ENCODE assay signal across 1 cellular context in genomic region chr6:49645139-49645538, GRCh38.
TF ChIP-seq lines count a peak whose summit lies in the region.

No MANE protein-coding gene starts in this region.

TF ChIP-seq in K562, 482 proteins besides CTCF, POLR2A, EP300 and RAD21 (continued from another document and continues in another):
- TF ChIP-seq ZNF197 (CRISPR knock-in tag; IDR thresholded peaks at IDR 0.05; ENCODE audit: low read depth): no peak
- TF ChIP-seq MEIS2 (IDR thresholded peaks at IDR 0.05; ENCODE audit: partially characterized antibody): no peak
- no peak for TF ChIP-seq COPS2 (conservative IDR thresholded peaks at IDR 0.05)
- TF ChIP-seq, protein P1, sequence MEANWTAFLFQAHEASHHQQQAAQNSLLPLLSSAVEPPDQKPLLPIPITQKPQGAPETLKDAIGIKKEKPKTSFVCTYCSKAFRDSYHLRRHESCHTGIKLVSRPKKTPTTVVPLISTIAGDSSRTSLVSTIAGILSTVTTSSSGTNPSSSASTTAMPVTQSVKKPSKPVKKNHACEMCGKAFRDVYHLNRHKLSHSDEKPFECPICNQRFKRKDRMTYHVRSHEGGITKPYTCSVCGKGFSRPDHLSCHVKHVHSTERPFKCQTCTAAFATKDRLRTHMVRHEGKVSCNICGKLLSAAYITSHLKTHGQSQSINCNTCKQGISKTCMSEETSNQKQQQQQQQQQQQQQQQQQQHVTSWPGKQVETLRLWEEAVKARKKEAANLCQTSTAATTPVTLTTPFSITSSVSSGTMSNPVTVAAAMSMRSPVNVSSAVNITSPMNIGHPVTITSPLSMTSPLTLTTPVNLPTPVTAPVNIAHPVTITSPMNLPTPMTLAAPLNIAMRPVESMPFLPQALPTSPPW (CRISPR knock-in tag; IDR thresholded peaks at IDR 0.05): no peak
- TF ChIP-seq EHMT2 (IDR thresholded peaks at IDR 0.05): no peak
- TF ChIP-seq DIDO1 (tag; IDR thresholded peaks at IDR 0.05; ENCODE audit: low read depth): no peak
- TF ChIP-seq WHSC1 (IDR thresholded peaks at IDR 0.05; ENCODE audit: low read length): no peak
- no peak for TF ChIP-seq CCNT2 (IDR thresholded peaks at IDR 0.05; ENCODE audit: borderline replicate concordance, extremely low read depth, insufficient read length, low read depth, low read length)
- no peak for TF ChIP-seq POLR3G (IDR thresholded peaks at IDR 0.05; ENCODE audit: extremely low read depth, insufficient read length, insufficient replicate concordance)
- TF ChIP-seq SMARCA4 (IDR thresholded peaks at IDR 0.05): no peak
- TF ChIP-seq, protein P2, sequence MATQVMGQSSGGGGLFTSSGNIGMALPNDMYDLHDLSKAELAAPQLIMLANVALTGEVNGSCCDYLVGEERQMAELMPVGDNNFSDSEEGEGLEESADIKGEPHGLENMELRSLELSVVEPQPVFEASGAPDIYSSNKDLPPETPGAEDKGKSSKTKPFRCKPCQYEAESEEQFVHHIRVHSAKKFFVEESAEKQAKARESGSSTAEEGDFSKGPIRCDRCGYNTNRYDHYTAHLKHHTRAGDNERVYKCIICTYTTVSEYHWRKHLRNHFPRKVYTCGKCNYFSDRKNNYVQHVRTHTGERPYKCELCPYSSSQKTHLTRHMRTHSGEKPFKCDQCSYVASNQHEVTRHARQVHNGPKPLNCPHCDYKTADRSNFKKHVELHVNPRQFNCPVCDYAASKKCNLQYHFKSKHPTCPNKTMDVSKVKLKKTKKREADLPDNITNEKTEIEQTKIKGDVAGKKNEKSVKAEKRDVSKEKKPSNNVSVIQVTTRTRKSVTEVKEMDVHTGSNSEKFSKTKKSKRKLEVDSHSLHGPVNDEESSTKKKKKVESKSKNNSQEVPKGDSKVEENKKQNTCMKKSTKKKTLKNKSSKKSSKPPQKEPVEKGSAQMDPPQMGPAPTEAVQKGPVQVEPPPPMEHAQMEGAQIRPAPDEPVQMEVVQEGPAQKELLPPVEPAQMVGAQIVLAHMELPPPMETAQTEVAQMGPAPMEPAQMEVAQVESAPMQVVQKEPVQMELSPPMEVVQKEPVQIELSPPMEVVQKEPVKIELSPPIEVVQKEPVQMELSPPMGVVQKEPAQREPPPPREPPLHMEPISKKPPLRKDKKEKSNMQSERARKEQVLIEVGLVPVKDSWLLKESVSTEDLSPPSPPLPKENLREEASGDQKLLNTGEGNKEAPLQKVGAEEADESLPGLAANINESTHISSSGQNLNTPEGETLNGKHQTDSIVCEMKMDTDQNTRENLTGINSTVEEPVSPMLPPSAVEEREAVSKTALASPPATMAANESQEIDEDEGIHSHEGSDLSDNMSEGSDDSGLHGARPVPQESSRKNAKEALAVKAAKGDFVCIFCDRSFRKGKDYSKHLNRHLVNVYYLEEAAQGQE (CRISPR knock-in tag; IDR thresholded peaks at IDR 0.05; ENCODE audit: low read depth): no peak
- TF ChIP-seq FIP1L1 (IDR thresholded peaks at IDR 0.05; ENCODE audit: low read depth, low read length, poor library complexity, severe bottlenecking): no peak
- no peak for TF ChIP-seq ZNF184 (CRISPR knock-in tag; IDR thresholded peaks at IDR 0.05)
- TF ChIP-seq SOX6 (IDR thresholded peaks at IDR 0.05): no peak
- TF ChIP-seq SMAD4 (CRISPR knock-in tag; conservative IDR thresholded peaks at IDR 0.05): 0 out of 2 replicates have a peak, but pooled peaks have one; percentile 18
- TF ChIP-seq, protein P3, sequence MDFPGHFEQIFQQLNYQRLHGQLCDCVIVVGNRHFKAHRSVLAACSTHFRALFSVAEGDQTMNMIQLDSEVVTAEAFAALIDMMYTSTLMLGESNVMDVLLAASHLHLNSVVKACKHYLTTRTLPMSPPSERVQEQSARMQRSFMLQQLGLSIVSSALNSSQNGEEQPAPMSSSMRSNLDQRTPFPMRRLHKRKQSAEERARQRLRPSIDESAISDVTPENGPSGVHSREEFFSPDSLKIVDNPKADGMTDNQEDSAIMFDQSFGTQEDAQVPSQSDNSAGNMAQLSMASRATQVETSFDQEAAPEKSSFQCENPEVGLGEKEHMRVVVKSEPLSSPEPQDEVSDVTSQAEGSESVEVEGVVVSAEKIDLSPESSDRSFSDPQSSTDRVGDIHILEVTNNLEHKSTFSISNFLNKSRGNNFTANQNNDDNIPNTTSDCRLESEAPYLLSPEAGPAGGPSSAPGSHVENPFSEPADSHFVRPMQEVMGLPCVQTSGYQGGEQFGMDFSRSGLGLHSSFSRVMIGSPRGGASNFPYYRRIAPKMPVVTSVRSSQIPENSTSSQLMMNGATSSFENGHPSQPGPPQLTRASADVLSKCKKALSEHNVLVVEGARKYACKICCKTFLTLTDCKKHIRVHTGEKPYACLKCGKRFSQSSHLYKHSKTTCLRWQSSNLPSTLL (IDR thresholded peaks at IDR 0.05): no peak
- TF ChIP-seq L3MBTL2 (IDR thresholded peaks at IDR 0.05): no peak
- no peak for TF ChIP-seq HDGF (IDR thresholded peaks at IDR 0.05)
- no peak for TF ChIP-seq GATAD2B (IDR thresholded peaks at IDR 0.05; ENCODE audit: borderline replicate concordance)
- no peak for TF ChIP-seq HOMEZ (CRISPR knock-in tag; IDR thresholded peaks at IDR 0.05)
- no peak for TF ChIP-seq ZNF408 (CRISPR knock-in tag; IDR thresholded peaks at IDR 0.05; ENCODE audit: low read depth)
- TF ChIP-seq TAF9B (IDR thresholded peaks at IDR 0.05; ENCODE audit: partially characterized antibody): no peak
- TF ChIP-seq ZNF668 (CRISPR knock-in tag; IDR thresholded peaks at IDR 0.05): 0 out of 2 replicates have a peak, but pooled peaks have one; percentile 72
- TF ChIP-seq HBP1 (CRISPR knock-in tag; IDR thresholded peaks at IDR 0.05): no peak
- TF ChIP-seq ZC3H11A (IDR thresholded peaks at IDR 0.05; ENCODE audit: low read depth, low read length): no peak
- TF ChIP-seq ZNF316 (IDR thresholded peaks at IDR 0.05): no peak
- no peak for TF ChIP-seq ADNP (tag; IDR thresholded peaks at IDR 0.05)
- no peak for TF ChIP-seq KAT8 (IDR thresholded peaks at IDR 0.05; ENCODE audit: low read depth)
- no peak for TF ChIP-seq RNF219 (CRISPR knock-in tag; IDR thresholded peaks at IDR 0.05)
- no peak for TF ChIP-seq TCFL5 (CRISPR knock-in tag; conservative IDR thresholded peaks at IDR 0.05)
- TF ChIP-seq ARID3A (IDR thresholded peaks at IDR 0.05; ENCODE audit: borderline replicate concordance, low read depth, low read length): no peak
- TF ChIP-seq KLF16 (IDR thresholded peaks at IDR 0.05): no peak
- TF ChIP-seq RB1 (IDR thresholded peaks at IDR 0.05; ENCODE audit: low read depth): no peak
- TF ChIP-seq SP1 (CRISPR knock-in tag; IDR thresholded peaks at IDR 0.05): no peak
- TF ChIP-seq HMGN3 (IDR thresholded peaks at IDR 0.05; ENCODE audit: borderline replicate concordance, extremely low read depth, insufficient read length, low read depth, low read length): no peak
- no peak for TF ChIP-seq SP2 (IDR thresholded peaks at IDR 0.05; ENCODE audit: extremely low read depth, low read depth, low read length, poor library complexity, severe bottlenecking)
